1 cellular context compared by ENCODE assay signal in the genomic region with DNA sequence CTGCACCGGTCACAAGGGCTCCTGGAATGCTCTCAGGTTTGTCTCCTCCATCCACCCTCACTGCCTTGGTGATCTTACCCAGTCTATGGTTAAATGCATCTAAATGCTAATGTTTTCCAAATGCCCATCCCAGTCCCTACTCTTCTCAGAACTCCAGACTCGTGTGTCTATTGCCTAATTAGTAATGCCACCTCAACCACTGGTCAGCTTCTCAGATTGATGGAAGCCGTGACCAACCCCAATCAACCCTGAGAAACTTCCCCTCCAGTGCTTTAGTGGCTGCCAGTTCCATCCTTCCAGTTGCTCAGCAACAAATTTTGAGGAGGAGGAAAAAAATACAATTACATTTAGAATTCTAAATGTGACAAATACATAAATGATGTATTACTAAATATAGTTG.
A peak's percentile ranks its signal among the peaks of the same experiment; 100 is the strongest.
TF ChIP-seq lines count a peak whose summit lies in the region.

No MANE protein-coding gene starts in this region.

TF ChIP-seq in K562, 482 proteins besides CTCF, POLR2A, EP300 and RAD21:
- TF ChIP-seq, protein P1, sequence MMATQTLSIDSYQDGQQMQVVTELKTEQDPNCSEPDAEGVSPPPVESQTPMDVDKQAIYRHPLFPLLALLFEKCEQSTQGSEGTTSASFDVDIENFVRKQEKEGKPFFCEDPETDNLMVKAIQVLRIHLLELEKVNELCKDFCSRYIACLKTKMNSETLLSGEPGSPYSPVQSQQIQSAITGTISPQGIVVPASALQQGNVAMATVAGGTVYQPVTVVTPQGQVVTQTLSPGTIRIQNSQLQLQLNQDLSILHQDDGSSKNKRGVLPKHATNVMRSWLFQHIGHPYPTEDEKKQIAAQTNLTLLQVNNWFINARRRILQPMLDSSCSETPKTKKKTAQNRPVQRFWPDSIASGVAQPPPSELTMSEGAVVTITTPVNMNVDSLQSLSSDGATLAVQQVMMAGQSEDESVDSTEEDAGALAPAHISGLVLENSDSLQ (IDR thresholded peaks at IDR 0.05): peak; percentile 57
- TF ChIP-seq FIP1L1 (IDR thresholded peaks at IDR 0.05; ENCODE audit: low read depth, low read length, poor library complexity, severe bottlenecking) (no peak), SIN3A (IDR thresholded peaks at IDR 0.05; ENCODE audit: borderline replicate concordance in 2 of 2, control insufficient read depth in 1 of 2, low read depth in 2 of 2, low read length in 2 of 2) (no peak)
- TF ChIP-seq, protein P2, sequence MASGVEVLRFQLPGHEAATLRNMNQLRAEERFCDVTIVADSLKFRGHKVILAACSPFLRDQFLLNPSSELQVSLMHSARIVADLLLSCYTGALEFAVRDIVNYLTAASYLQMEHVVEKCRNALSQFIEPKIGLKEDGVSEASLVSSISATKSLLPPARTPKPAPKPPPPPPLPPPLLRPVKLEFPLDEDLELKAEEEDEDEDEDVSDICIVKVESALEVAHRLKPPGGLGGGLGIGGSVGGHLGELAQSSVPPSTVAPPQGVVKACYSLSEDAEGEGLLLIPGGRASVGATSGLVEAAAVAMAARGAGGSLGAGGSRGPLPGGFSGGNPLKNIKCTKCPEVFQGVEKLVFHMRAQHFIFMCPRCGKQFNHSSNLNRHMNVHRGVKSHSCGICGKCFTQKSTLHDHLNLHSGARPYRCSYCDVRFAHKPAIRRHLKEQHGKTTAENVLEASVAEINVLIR (CRISPR knock-in tag; IDR thresholded peaks at IDR 0.05): no peak
TF ChIP-seq in K562: peak in this region for 1.
